In genomic region chr4:155353923-155354540, GRCh38 we compare ENCODE assay signal across 8 cellular contexts. TPM values are rescaled to one million over a fixed set of nuclear protein-coding genes. Genes with fewer than 3 reads are reported as not detected.
DNase-seq lines count a peak whose midpoint lies in the region; FAIRE-seq and TF ChIP-seq lines count a peak whose summit lies in the region.

No MANE protein-coding gene starts in this region.

- no peak for FAIRE-seq in H54 (lab: Jason Lieb, UNC)

- H3K9me3 Mint-ChIP-seq in HFFc6 (no peaks in the 10 kb centered on the region), neural crest cell (no peaks in the 10 kb centered on the region)

- no peak overlapping the region for H3K4me3 ChIP-seq in GM12865 (ENCODE audit: low read depth, low read length)
- H3K4me3 ChIP-seq in MG63: no peak overlapping the region

- H3K36me3 Mint-ChIP-seq in HFFc6 (ENCODE audit: low read depth) (no peaks in the 10 kb centered on the region), neural crest cell (ENCODE audit: low read depth) (no peaks in the 10 kb centered on the region)

- TF ChIP-seq CTCF in 22Rv1 (IDR thresholded peaks at IDR 0.05): peak; percentile 91
- TF ChIP-seq CTCF in GM12865 (IDR thresholded peaks at IDR 0.05; ENCODE audit: insufficient read depth, low read depth, low read length, missing control alignments): peak; percentile 79
- TF ChIP-seq CTCF in HFFc6 (IDR thresholded peaks at IDR 0.05): peak; percentile 74
- TF ChIP-seq CTCF in neural crest cell (conservative IDR thresholded peaks at IDR 0.05): peak; percentile 91

- H3K27me3 Mint-ChIP-seq in HFFc6 (ENCODE audit: insufficient read depth) (no peaks in the 10 kb centered on the region; the same call in 1 of the 2 replicates), neural crest cell (ENCODE audit: low read depth) (no peaks in the 10 kb centered on the region)

- DNase-seq in GM12865 (ENCODE audit: low read depth): peak; percentile 66
- no peak for DNase-seq in HFFc6
- peak; percentile 14 for DNase-seq in MG63
- DNase-seq in activated CD4-positive, alpha-beta T cell treated with anti-CD3 and anti-CD28 coated beads for 48 hours: peak; percentile 64
- peak; percentile 50 for DNase-seq in fibroblast of gingiva (ENCODE audit: low read depth)
- peak; percentile 66 for DNase-seq in neural crest cell (ENCODE audit: low read depth, low spot score)
- DNase-seq in H54 (ENCODE audit: insufficient read length, low spot score): no peak

- no peak for TF ChIP-seq POLR2A in H54 (IDR thresholded peaks at IDR 0.05; ENCODE audit: low read depth, low read length)

- H3K36me3 ChIP-seq in MG63: no peaks in the 10 kb centered on the region

- H3K4me3 Mint-ChIP-seq in HFFc6 (no peak overlapping the region), neural crest cell (no peak overlapping the region)

- no peaks in the 10 kb centered on the region for H3K9me3 ChIP-seq in MG63

- H3K27ac ChIP-seq in 22Rv1: no peak overlapping the region

- no peaks in the 10 kb centered on the region; the same call in 1 of the 2 replicates for H3K4me1 Mint-ChIP-seq in HFFc6 (ENCODE audit: low read depth)
- H3K4me1 Mint-ChIP-seq in neural crest cell: no peaks in the 10 kb centered on the region

- H3K27ac Mint-ChIP-seq in HFFc6 (no peak overlapping the region), neural crest cell (ENCODE audit: unreplicated experiment) (no peak overlapping the region)

- no peaks in the 10 kb centered on the region for H3K27me3 ChIP-seq in MG63

RNA-seq across cellular contexts. Expression of gene MAP9, which starts 22.7 kb away (rescaled TPM):
- 10 to 100 TPM in 2 of 6 experiments, 1 to 10 TPM in 4; 5.9 to 12.1 (median 7.0) TPM for total RNA-seq in HFFc6 (2021; fragmentation: NEBNext Ultra II Directional; extraction: Animal tissue kit (Norgen Biotek cat#: 25700))
- total RNA-seq in MG63 (2014; rRNA removed; shearing (Covaris generic); ENCODE audit: low replicate concordance): 3.8 and 4.3 TPM in 2 replicates
- 15.8 and 17.8 TPM in 2 replicates for total RNA-seq in neural crest cell

Comparison
In these comparisons a context has a peak if more than half of its experiments do, and no peak if none do; other contexts are left out.
1. DNase-seq: peak in GM12865 (single experiment), MG63 (single experiment), activated CD4-positive, alpha-beta T cell treated with anti-CD3 and anti-CD28 coated beads for 48 hours (single experiment), fibroblast of gingiva (single experiment) and neural crest cell (single experiment); none in HFFc6 (single experiment) and H54 (single experiment).
2. Peak in every context shown above with its lines, with median percentiles within 50 percentile points of each other: CTCF ChIP-seq.